15 cellular contexts compared by ENCODE assay signal in the genomic region with DNA sequence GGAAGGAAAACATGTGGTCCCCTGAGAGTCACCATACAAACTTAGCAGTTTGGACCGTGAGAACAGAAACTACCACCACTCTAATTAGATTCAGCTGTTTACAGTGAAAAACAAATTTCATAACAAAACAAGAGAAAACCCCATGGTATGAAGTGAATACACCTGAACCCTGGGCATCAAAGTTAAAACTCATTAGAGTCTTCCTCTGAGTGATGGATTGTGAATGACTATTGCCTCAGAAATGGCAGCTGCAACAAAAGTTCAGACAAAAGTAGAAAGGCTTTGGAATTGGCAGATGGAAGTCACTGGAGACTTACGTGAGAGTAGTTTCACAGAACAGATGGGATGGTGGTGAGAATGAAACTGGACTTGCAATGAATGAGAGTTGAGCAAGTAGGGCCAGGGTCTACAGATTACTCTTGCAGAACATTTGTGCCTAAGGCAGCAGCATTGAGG.
DNase-seq lines count a peak whose midpoint lies in the region; ATAC-seq and TF ChIP-seq lines count a peak whose summit lies in the region.
"Had no signal": no experiment of that assay in that cellular context is flagged by ENCODE, and none has a peak within 500 bp of the region (broad histone marks: within the 10 kb centered on the region; RNA-seq: fewer than 3 reads in every experiment).

No MANE protein-coding gene starts in this region.

- H3K4me1 ChIP-seq in testis: no peaks in the 10 kb centered on the region
- H3K4me1 ChIP-seq in Caco-2: peaks cover 17% of the 10 kb centered on the region
- H3K4me1 ChIP-seq: HAP-1, SJCRH30 had no signal

- DNase-seq in NCI-H82 (lab: John Stamatoyannopoulos, UW): peak; percentile 4
- no peak for DNase-seq in NCI-H82 treated with DMSO at 0.1 percent for 48 hours (lab: John Stamatoyannopoulos, UW; ENCODE audit: unreplicated experiment)
- no peak for DNase-seq in glutamatergic neuron
- DNase-seq in testis: no peak
- no peak for DNase-seq in Caco-2
- no peak for DNase-seq in NCI-H1694 (lab: John Stamatoyannopoulos, UW)
- DNase-seq: activated naive CD4-positive, alpha-beta T cell treated with Interleukin-2 at 50 U/mL for 16 hours; effector CD8-positive, alpha-beta T cell; foreskin keratinocyte; SJCRH30 had no signal

- peak overlapping the region; percentile 4 for H3K27ac Mint-ChIP-seq in glutamatergic neuron (ENCODE audit: unreplicated experiment)
- H3K27ac Mint-ChIP-seq in Caco-2 (ENCODE audit: unreplicated experiment): no peak overlapping the region
- H3K27ac Mint-ChIP-seq: memory B cell had no signal

- H3K27me3 Mint-ChIP-seq in glutamatergic neuron (ENCODE audit: unreplicated experiment): peaks cover 5% of the 10 kb centered on the region
- H3K27me3 Mint-ChIP-seq in Caco-2 (ENCODE audit: insufficient read depth, unreplicated experiment): no peaks in the 10 kb centered on the region

- H3K9me3 Mint-ChIP-seq in glutamatergic neuron (ENCODE audit: unreplicated experiment) (peaks cover 2% of the 10 kb centered on the region), Caco-2 (ENCODE audit: unreplicated experiment) (no peaks in the 10 kb centered on the region)
- H3K9me3 Mint-ChIP-seq: memory B cell had no signal

- ATAC-seq in GM19025 (IDR thresholded peaks at IDR 0.05; ENCODE audit: low read depth, unreplicated experiment) (peak; percentile 75), HG02981 (IDR thresholded peaks at IDR 0.05; ENCODE audit: unreplicated experiment) (peak; percentile 55)
- ATAC-seq: A549, foreskin keratinocyte had no signal

- H3K4me3 Mint-ChIP-seq in glutamatergic neuron (ENCODE audit: unreplicated experiment) (no peak overlapping the region), Caco-2 (ENCODE audit: unreplicated experiment) (no peak overlapping the region)
- H3K4me3 Mint-ChIP-seq: memory B cell had no signal

- H3K27ac ChIP-seq in testis: no peak overlapping the region
- H3K27ac ChIP-seq: A549, foreskin keratinocyte, SJCRH30 had no signal

- no TSS peak for BruUV-seq in Caco-2 (replicated peaks; lab: Mats Ljungman, UMichigan)

- POLR2A ChIA-PET in Caco-2 (lab: Charles Lee): no interaction called here

- TF ChIP-seq POLR2A in testis (IDR thresholded peaks at IDR 0.05): no peak

- H3K27me3 ChIP-seq in testis: no peaks in the 10 kb centered on the region
- H3K27me3 ChIP-seq in Caco-2 (replicated peaks; ENCODE audit: control insufficient read depth, insufficient read depth, low read length): no peaks in the 10 kb centered on the region
- H3K27me3 ChIP-seq: foreskin keratinocyte, SJCRH30 had no signal

- 65 to 70% methylated on average over 2 of the region's 2 CpGs for WGBS in testis, 2 donors

- H3K4me1 Mint-ChIP-seq in glutamatergic neuron (ENCODE audit: low read depth, unreplicated experiment) (peaks cover 11% of the 10 kb centered on the region), Caco-2 (ENCODE audit: low read depth, unreplicated experiment) (peaks cover 8% of the 10 kb centered on the region)

- H3K36me3 Mint-ChIP-seq in glutamatergic neuron (ENCODE audit: unreplicated experiment): peaks cover 5% of the 10 kb centered on the region
- H3K36me3 Mint-ChIP-seq in Caco-2 (ENCODE audit: insufficient read depth, unreplicated experiment): peaks cover 6% of the 10 kb centered on the region

- intact Hi-C loops in testis (cut with DNase I; ENCODE audit: low total_unique reads): no loop called here
- intact Hi-C loops in Caco-2 (cut with micrococcal nuclease; ENCODE audit: unreplicated experiment): no loop called here

- H3K9me3 ChIP-seq in testis (no peaks in the 10 kb centered on the region), Caco-2 (peaks cover 7% of the 10 kb centered on the region; the same call in 1 of the 2 replicates)
- H3K9me3 ChIP-seq: HAP-1 had no signal

- H3K36me3 ChIP-seq in testis (ENCODE audit: low read depth, missing control alignments): no peaks in the 10 kb centered on the region
- no peaks in the 10 kb centered on the region; the same call in 1 of the 2 replicates for H3K36me3 ChIP-seq in Caco-2 (ENCODE audit: control insufficient read depth, insufficient read depth, low read length)
- H3K36me3 ChIP-seq: HAP-1 had no signal

- TF ChIP-seq CTCF in glutamatergic neuron (IDR thresholded peaks at IDR 0.05; ENCODE audit: partially characterized antibody, unreplicated experiment): no peak
- TF ChIP-seq CTCF in testis (IDR thresholded peaks at IDR 0.05): no peak
- no peak for TF ChIP-seq CTCF in Caco-2 (IDR thresholded peaks at IDR 0.05; ENCODE audit: insufficient read depth in 1 of 2, low read depth in 1 of 2, low read length in 1 of 2, severe bottlenecking in 1 of 2, unreplicated experiment in 1 of 2)

- CTCF ChIA-PET in Caco-2 (lab: Charles Lee): no interaction called here

- H3K4me3 ChIP-seq in testis (no peak overlapping the region), Caco-2 (ENCODE audit: low read depth, low read length) (no peak overlapping the region)
- H3K4me3 ChIP-seq: A549, HAP-1, SJCRH30 had no signal
